In the genomic region with DNA sequence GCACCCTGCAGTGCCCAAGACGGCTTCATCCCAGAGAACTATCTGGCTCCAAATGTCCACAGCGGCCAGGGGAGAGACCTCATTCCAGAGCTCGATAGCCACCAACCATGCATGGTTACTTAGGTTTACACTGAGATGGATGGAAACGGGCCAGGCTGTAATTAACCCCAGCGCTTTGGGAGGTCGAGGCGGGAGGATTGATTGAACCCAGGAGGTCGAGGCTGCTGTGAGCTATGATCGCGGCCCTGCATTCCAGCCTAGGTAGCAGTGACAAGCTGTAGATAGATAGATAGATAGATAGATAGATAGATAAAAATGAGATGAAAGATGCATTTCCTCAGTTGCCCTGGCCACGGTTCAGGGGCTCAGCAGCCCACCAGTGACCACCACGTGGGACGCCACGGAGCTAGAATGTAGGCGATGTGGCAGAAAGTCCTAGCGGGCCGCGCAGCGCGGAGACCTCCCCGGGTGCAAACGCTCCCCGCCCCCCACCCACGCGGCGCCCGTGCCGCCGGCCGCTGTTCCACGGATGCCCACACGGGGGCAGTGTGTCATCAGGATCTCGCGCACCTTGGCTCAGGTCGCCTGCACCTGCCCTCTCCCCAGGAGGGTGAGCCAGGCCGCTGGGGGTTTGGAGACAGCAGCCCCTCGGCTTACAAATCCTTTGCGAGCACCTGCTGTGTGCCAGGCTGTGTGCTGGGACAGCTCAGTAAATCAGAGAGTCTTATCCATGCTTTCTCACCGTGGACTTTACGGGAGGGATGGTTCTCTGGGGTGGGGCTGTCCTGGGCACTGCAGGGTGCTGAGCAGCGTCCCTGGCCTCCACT, we compare ENCODE assay signal across 9 cellular contexts. TPM values are rescaled to one million over a fixed set of nuclear protein-coding genes. Genes with fewer than 3 reads are reported as not detected.
A peak's percentile ranks its signal among the peaks of the same experiment; 100 is the strongest.
DNase-seq lines count a peak whose midpoint lies in the region; ATAC-seq and TF ChIP-seq lines count a peak whose summit lies in the region.
"Had no signal": no experiment of that assay in that cellular context is flagged by ENCODE, and none has a peak within 500 bp of the region (broad histone marks: within the 10 kb centered on the region; RNA-seq: fewer than 3 reads in every experiment).

No MANE protein-coding gene starts in this region.

- H3K36me3 ChIP-seq in colonic mucosa = no peaks in the 10 kb centered on the region

- H3K9me3 ChIP-seq in colonic mucosa = no peaks in the 10 kb centered on the region

- no peak for ATAC-seq in GM18868 (IDR thresholded peaks at IDR 0.05; ENCODE audit: unreplicated experiment)

- no peaks in the 10 kb centered on the region for H3K27me3 ChIP-seq in colonic mucosa

- H3K4me1 Mint-ChIP-seq in mesothelial cell of epicardium = peaks cover 8% of the 10 kb centered on the region

- no peak overlapping the region for H3K27ac Mint-ChIP-seq in mesothelial cell of epicardium
- H3K27ac Mint-ChIP-seq: activated naive CD8-positive, alpha-beta T cell had no signal

- no peak overlapping the region for H3K27ac ChIP-seq in colonic mucosa

- H3K9ac ChIP-seq in colonic mucosa (ENCODE audit: low read depth in 2 of 2, low read length in 2 of 2) = peak overlapping the region in 1 of 2 donors; percentile 54

- intact Hi-C loops in colonic mucosa (cut with DNase I) = loop anchor here (5.0 kb wide), 1 partner anchor 86 kb away; no protein-coding TSS in a partner anchor

- no peaks in the 10 kb centered on the region for H3K36me3 Mint-ChIP-seq in mesothelial cell of epicardium
- H3K36me3 Mint-ChIP-seq: activated naive CD8-positive, alpha-beta T cell had no signal

- TF ChIP-seq POLR2A in NB4 (IDR thresholded peaks at IDR 0.05; ENCODE audit: extremely low read depth, insufficient read length) = no peak

- DNase-seq in EH (ENCODE audit: low read depth) (peak; percentile 44), NB4 (ENCODE audit: low read depth) (peak; percentile 45), colonic mucosa (peak; percentile 78), mesothelial cell of epicardium (ENCODE audit: low spot score in 2 of 2, unreplicated experiment in 2 of 2) (peak in 1 of 2 experiments; percentile 84), amniotic stem cell (lab: John Stamatoyannopoulos, UW) (no peak)
- DNase-seq in activated CD4-positive, alpha-beta T cell treated with anti-CD3 and anti-CD28 coated beads for 1 hour = peak; percentile 69
- DNase-seq in stimulated activated CD8-positive, alpha-beta memory T cell treated with anti-CD3 and anti-CD28 coated beads, Interleukin-7, amount 100 ng/mL, for 1 hour (ENCODE audit: low read depth in 2 of 2) = peak; percentile 64

- peak; percentile 61 for TF ChIP-seq CTCF in NB4 (IDR thresholded peaks at IDR 0.05; ENCODE audit: low read depth, low read length)
- peak; percentile 96 for TF ChIP-seq CTCF in colonic mucosa (IDR thresholded peaks at IDR 0.05)
- peak; percentile 95 for TF ChIP-seq CTCF in mesothelial cell of epicardium (IDR thresholded peaks at IDR 0.05; ENCODE audit: unreplicated experiment)

- peak overlapping the region; percentile 45 for H3K4me3 Mint-ChIP-seq in mesothelial cell of epicardium
- H3K4me3 Mint-ChIP-seq: activated naive CD8-positive, alpha-beta T cell had no signal

- no peaks in the 10 kb centered on the region for H3K9me3 Mint-ChIP-seq in mesothelial cell of epicardium

- peaks cover 8% of the 10 kb centered on the region for H3K27me3 Mint-ChIP-seq in mesothelial cell of epicardium (ENCODE audit: low read depth)
- H3K27me3 Mint-ChIP-seq: activated naive CD8-positive, alpha-beta T cell had no signal

- H3K4me1 ChIP-seq in colonic mucosa = no peaks in the 10 kb centered on the region

- H3K4me3 ChIP-seq in NB4 (ENCODE audit: low read depth, low read length) (no peak overlapping the region), colonic mucosa (no peak overlapping the region)

RNA-seq across cellular contexts. Expression of gene TLE5, which starts 13.5 kb away (rescaled TPM):
- total RNA-seq in colonic mucosa = 100 to 1,000 TPM; 407 to 409 TPM
- 411 to 417 TPM (median 413 TPM) in 3 replicates for total RNA-seq in mesothelial cell of epicardium

RNA-seq across cellular contexts. Expression of gene GNA11, which starts 18.3 kb away (rescaled TPM):
- total RNA-seq in colonic mucosa = 100 to 1,000 TPM; 197 to 215 TPM
- total RNA-seq in mesothelial cell of epicardium = 35.9 to 40.0 TPM (median 36.3 TPM) in 3 replicates

RNA-seq across cellular contexts. Expression of gene TLE2, which starts 46.7 kb away (rescaled TPM):
- total RNA-seq in colonic mucosa (10 to 100 TPM; 42.8 to 52.4 TPM), mesothelial cell of epicardium (101 to 103 TPM (median 101 TPM) in 3 replicates)
